Comparison of ENCODE assay signal across 16 cellular contexts in genomic region chr1:207620573-207620893, GRCh38. TPM values are rescaled to one million over a fixed set of nuclear protein-coding genes. Genes with fewer than 3 reads are reported as not detected.
"Had no signal": no experiment of that assay in that cellular context is flagged by ENCODE, and none has a peak within 500 bp of the region (broad histone marks: within the 10 kb centered on the region; RNA-seq: fewer than 3 reads in every experiment).

No MANE protein-coding gene starts in this region.

- H3K4me2 ChIP-seq: hepatocyte had no signal

- H3K27ac ChIP-seq: gastrocnemius medialis, hepatocyte, left lung, skin epidermis had no signal

- H3K36me3 Mint-ChIP-seq: activated CD8-positive, alpha-beta memory T cell treated with anti-CD3 and anti-CD28 coated beads, Interleukin-2, amount 10 ng/mL, durations not matched to agents 7 days and 5 days had no signal

- H3K4me3 ChIP-seq: gastrocnemius medialis, hepatocyte, left lung, skin epidermis had no signal

- H3K4me3 Mint-ChIP-seq: activated CD8-positive, alpha-beta memory T cell treated with anti-CD3 and anti-CD28 coated beads, Interleukin-2, amount 10 ng/mL, durations not matched to agents 7 days and 5 days; naive thymus-derived CD8-positive, alpha-beta T cell had no signal

- H3K36me3 ChIP-seq: gastrocnemius medialis had no signal

- H2AFZ ChIP-seq: hepatocyte had no signal

- H3K4me1 ChIP-seq: gastrocnemius medialis, left lung had no signal

- H3K4me1 Mint-ChIP-seq: activated CD8-positive, alpha-beta memory T cell treated with anti-CD3 and anti-CD28 coated beads, Interleukin-2, amount 10 ng/mL, durations not matched to agents 7 days and 5 days had no signal

- H3K79me2 ChIP-seq: hepatocyte had no signal

- DNase-seq: activated CD4-positive, alpha-beta T cell treated with anti-CD3 and anti-CD28 coated beads for 1 hour; activated CD4-positive, alpha-beta T cell treated with anti-CD3 and anti-CD28 coated beads, Interleukin-2, amount 50 U/mL, for 4 hours; activated effector memory CD4-positive, alpha-beta T cell treated with Interleukin-2 at 50 U/mL for 16 hours; activated naive CD4-positive, alpha-beta T cell treated with anti-CD3 and anti-CD28 coated beads, Interleukin-2, amount 50 U/mL, for 16 hours; gastrocnemius medialis; islet precursor cell; left lung had no signal

- H3K27me3 ChIP-seq: gastrocnemius medialis, hepatocyte, left lung had no signal

- H3K27ac Mint-ChIP-seq: activated CD8-positive, alpha-beta memory T cell treated with anti-CD3 and anti-CD28 coated beads, Interleukin-2, amount 10 ng/mL, durations not matched to agents 7 days and 5 days; naive thymus-derived CD8-positive, alpha-beta T cell had no signal

- H3K9me3 ChIP-seq: gastrocnemius medialis, left lung had no signal

RNA-seq across cellular contexts. Expression of gene CR1L, which starts 24.4 kb away (rescaled TPM):
- total RNA-seq: activated CD8-positive, alpha-beta memory T cell treated with anti-CD3 and anti-CD28 coated beads, Interleukin-2, amount 10 ng/mL, durations not matched to agents 7 days and 5 days; astrocyte; dermis microvascular lymphatic vessel endothelial cell; gastrocnemius medialis; hepatocyte; mammary epithelial cell; mucosa of gallbladder; naive thymus-derived CD8-positive, alpha-beta T cell had no signal
- polyA plus RNA-seq: adipose tissue; hepatocyte; mammary epithelial cell; naive thymus-derived CD8-positive, alpha-beta T cell had no signal
